In the genomic region with DNA sequence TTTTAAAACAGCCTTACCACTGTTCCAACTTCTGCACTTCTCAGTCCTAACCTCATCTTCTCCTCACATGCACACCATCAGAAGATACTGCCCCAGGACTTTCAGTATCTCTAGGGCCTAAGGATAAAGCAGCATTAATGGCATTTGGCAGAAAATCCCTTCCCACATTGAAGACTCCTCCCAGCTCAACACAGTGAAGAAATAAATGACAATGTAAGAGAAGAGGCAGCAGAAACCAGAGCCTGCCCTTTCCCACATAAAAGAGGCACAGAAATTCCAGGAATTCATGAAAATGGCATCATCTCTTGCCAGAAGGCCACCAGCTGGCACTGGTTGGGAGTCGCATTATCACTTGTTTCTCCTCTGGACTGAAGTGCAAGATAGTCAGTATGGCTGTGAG, we compare ENCODE assay signal across 29 cellular contexts. TPM values are rescaled to one million over a fixed set of nuclear protein-coding genes. Genes with fewer than 3 reads are reported as not detected.
A peak's percentile ranks its signal among the peaks of the same experiment; 100 is the strongest.
DNase-seq lines count a peak whose midpoint lies in the region; ATAC-seq and TF ChIP-seq lines count a peak whose summit lies in the region.
"Had no signal": no experiment of that assay in that cellular context is flagged by ENCODE, and none has a peak within 500 bp of the region (broad histone marks: within the 10 kb centered on the region; RNA-seq: fewer than 3 reads in every experiment).

No MANE protein-coding gene starts in this region.

- no peak for TF ChIP-seq EP300 in tibial nerve (IDR thresholded peaks at IDR 0.05)

- no peak for DNase-seq in CD4-positive, CD25-positive, alpha-beta regulatory T cell
- peak; percentile 34 for DNase-seq in GM04503 (ENCODE audit: low read depth)
- peak; percentile 25 for DNase-seq in cerebellar cortex (ENCODE audit: low spot score)
- no peak for DNase-seq in naive thymus-derived CD8-positive, alpha-beta T cell
- DNase-seq in tibial nerve (ENCODE audit: low spot score in 2 of 2) = no peak
- no peak for DNase-seq in breast epithelium (ENCODE audit: low spot score in 2 of 2)
- no peak for DNase-seq in BE2C
- DNase-seq: activated CD4-positive, alpha-beta T cell treated with anti-CD3 and anti-CD28 coated beads, Interleukin-2, amount 50 U/mL, for 1 hour; activated CD8-positive, alpha-beta memory T cell treated with anti-CD3 and anti-CD28 coated beads, Interleukin-2, amount 50 U/mL, for 4 hours; activated effector memory CD4-positive, alpha-beta T cell treated with Interleukin-2 at 50 U/mL for 16 hours; amniotic stem cell; HCEC 1CT; KG1; MV-4-11; NCI-H1694; NCI-H526 treated with DMSO at 0.1 percent for 48 hours; RPMI8226; small intestine; stimulated activated CD4-positive, alpha-beta T cell treated with anti-CD3 and anti-CD28 coated beads, Interleukin-2, amount 100 ng/mL, for 24 hours had no signal

- no peaks in the 10 kb centered on the region for H3K9me3 ChIP-seq in CD4-positive, CD25-positive, alpha-beta regulatory T cell (ENCODE audit: control insufficient read depth in 2 of 2, low read length in 2 of 2)
- H3K9me3 ChIP-seq in tibial nerve (no peaks in the 10 kb centered on the region), breast epithelium (no peaks in the 10 kb centered on the region), BE2C (no peaks in the 10 kb centered on the region)
- H3K9me3 ChIP-seq: gastrocnemius medialis, thoracic aorta had no signal

- H3K36me3 ChIP-seq in CD4-positive, CD25-positive, alpha-beta regulatory T cell (ENCODE audit: control insufficient read depth, insufficient read depth, low read length) = peaks cover 41% of the 10 kb centered on the region
- H3K36me3 ChIP-seq in tibial nerve (peaks cover 0 to 57% (median 8%) of the 10 kb centered on the region in 3 donors), breast epithelium (no peaks in the 10 kb centered on the region), BE2C (peaks cover 11% of the 10 kb centered on the region; the same call in 1 of the 2 replicates)

- peaks cover 22 to 73% (median 60%) of the 10 kb centered on the region in 4 donors for H3K4me1 Mint-ChIP-seq in CD4-positive, CD25-positive, alpha-beta regulatory T cell
- H3K4me1 Mint-ChIP-seq in naive thymus-derived CD8-positive, alpha-beta T cell = peaks cover 32 to 73% (median 68%) of the 10 kb centered on the region in 4 donors

- WGBS in tibial nerve, 2 donors = 83 to 100% methylated on average over 1 of the region's 1 CpG

- no peak for ATAC-seq in CD4-positive, CD25-positive, alpha-beta regulatory T cell (ENCODE audit: low read depth in 2 of 2)
- ATAC-seq in naive thymus-derived CD8-positive, alpha-beta T cell = no peak
- ATAC-seq in HG03521 (IDR thresholded peaks at IDR 0.05; ENCODE audit: unreplicated experiment) = no peak
- ATAC-seq: stimulated activated memory B cell treated with anti-CD40 and anti-IgM and Interleukin-4, amounts not matched to agents 10 μg/mL and 1 μg/mL and 100 μg/mL, for 72 hours had no signal

- H3K27ac Mint-ChIP-seq in CD4-positive, CD25-positive, alpha-beta regulatory T cell = no peak overlapping the region
- peak overlapping the region in 1 of 10 donors; percentile 63 for H3K27ac Mint-ChIP-seq in naive thymus-derived CD8-positive, alpha-beta T cell
- H3K27ac Mint-ChIP-seq: dendritic cell treated with granulocyte-macrophage colony-stimulating factor and Interleukin-4, amounts not matched to agents 40 ng/mL and 50 ng/mL, for 4 days; stimulated activated memory B cell treated with anti-CD40 and anti-IgM and Interleukin-4, amounts not matched to agents 10 μg/mL and 1 μg/mL and 100 μg/mL, for 72 hours had no signal

- peaks cover 49% of the 10 kb centered on the region for H3K36me3 Mint-ChIP-seq in CD4-positive, CD25-positive, alpha-beta regulatory T cell
- H3K36me3 Mint-ChIP-seq in naive thymus-derived CD8-positive, alpha-beta T cell = peaks cover 0 to 55% (median 36%) of the 10 kb centered on the region in 3 donors

- peak overlapping the region; percentile 4 to 63 (median 28) for H3K4me3 Mint-ChIP-seq in CD4-positive, CD25-positive, alpha-beta regulatory T cell
- H3K4me3 Mint-ChIP-seq in naive thymus-derived CD8-positive, alpha-beta T cell = peak overlapping the region in 6 of 10 donors; percentile 12 to 92 (median 37)
- H3K4me3 Mint-ChIP-seq: dendritic cell treated with granulocyte-macrophage colony-stimulating factor and Interleukin-4, amounts not matched to agents 40 ng/mL and 50 ng/mL, for 4 days; stimulated activated memory B cell treated with anti-CD40 and anti-IgM and Interleukin-4, amounts not matched to agents 10 μg/mL and 1 μg/mL and 100 μg/mL, for 72 hours had no signal

- H3K4me1 ChIP-seq in CD4-positive, CD25-positive, alpha-beta regulatory T cell (ENCODE audit: control insufficient read depth, insufficient read depth, low read length, poor library complexity, severe bottlenecking) = peaks cover 49% of the 10 kb centered on the region
- peaks cover 0 to 67% (median 25%) of the 10 kb centered on the region in 4 donors for H3K4me1 ChIP-seq in tibial nerve
- peaks cover 0 to 16% of the 10 kb centered on the region in 2 donors for H3K4me1 ChIP-seq in breast epithelium
- H3K4me1 ChIP-seq in BE2C = peaks cover 8% of the 10 kb centered on the region; the same call in 1 of the 2 replicates

- TF ChIP-seq CTCF in tibial nerve (IDR thresholded peaks at IDR 0.05) (no peak), breast epithelium (IDR thresholded peaks at IDR 0.05) (no peak), BE2C (IDR thresholded peaks at IDR 0.05; ENCODE audit: low read depth, low read length) (no peak)

- peaks cover under 1% of the 10 kb centered on the region for H3K27me3 Mint-ChIP-seq in CD4-positive, CD25-positive, alpha-beta regulatory T cell
- no peaks in the 10 kb centered on the region for H3K27me3 Mint-ChIP-seq in naive thymus-derived CD8-positive, alpha-beta T cell
- H3K27me3 Mint-ChIP-seq: dendritic cell treated with granulocyte-macrophage colony-stimulating factor and Interleukin-4, amounts not matched to agents 40 ng/mL and 50 ng/mL, for 4 days; stimulated activated memory B cell treated with anti-CD40 and anti-IgM and Interleukin-4, amounts not matched to agents 10 μg/mL and 1 μg/mL and 100 μg/mL, for 72 hours had no signal

- POLR2A ChIA-PET in naive thymus-derived CD8-positive, alpha-beta T cell (lab: Charles Lee) = no interaction called here

- TF ChIP-seq POLR2A in tibial nerve (IDR thresholded peaks at IDR 0.05) (no peak), breast epithelium (IDR thresholded peaks at IDR 0.05) (no peak)

- intact Hi-C loops in breast epithelium (cut with DNase I; ENCODE audit: low total_unique reads) = no loop called here

- no peaks in the 10 kb centered on the region for H3K9me3 Mint-ChIP-seq in CD4-positive, CD25-positive, alpha-beta regulatory T cell
- H3K9me3 Mint-ChIP-seq in naive thymus-derived CD8-positive, alpha-beta T cell = no peaks in the 10 kb centered on the region
- H3K9me3 Mint-ChIP-seq: dendritic cell treated with granulocyte-macrophage colony-stimulating factor and Interleukin-4, amounts not matched to agents 40 ng/mL and 50 ng/mL, for 4 days; stimulated activated memory B cell treated with anti-CD40 and anti-IgM and Interleukin-4, amounts not matched to agents 10 μg/mL and 1 μg/mL and 100 μg/mL, for 72 hours had no signal

- H3K27ac ChIP-seq in CD4-positive, CD25-positive, alpha-beta regulatory T cell (ENCODE audit: insufficient read depth, low read length, poor library complexity, severe bottlenecking) = no peak overlapping the region
- H3K27ac ChIP-seq in tibial nerve (no peak overlapping the region), breast epithelium (no peak overlapping the region)
- H3K27ac ChIP-seq: thoracic aorta had no signal

- peak overlapping the region; percentile 21 for H3K4me3 ChIP-seq in CD4-positive, CD25-positive, alpha-beta regulatory T cell (ENCODE audit: low read depth, low read length)
- no peak overlapping the region for H3K4me3 ChIP-seq in tibial nerve
- H3K4me3 ChIP-seq in breast epithelium = no peak overlapping the region
- H3K4me3 ChIP-seq in BE2C (ENCODE audit: low read depth, low read length) = no peak overlapping the region
- H3K4me3 ChIP-seq: gastrocnemius medialis, thoracic aorta had no signal

- no peaks in the 10 kb centered on the region for H3K27me3 ChIP-seq in CD4-positive, CD25-positive, alpha-beta regulatory T cell (ENCODE audit: control insufficient read depth, insufficient read depth, low read length)
- no peaks in the 10 kb centered on the region for H3K27me3 ChIP-seq in tibial nerve
- no peaks in the 10 kb centered on the region for H3K27me3 ChIP-seq in breast epithelium
- H3K27me3 ChIP-seq in BE2C = no peaks in the 10 kb centered on the region
- H3K27me3 ChIP-seq: gastrocnemius medialis had no signal

RNA-seq across cellular contexts. Expression of a gene that starts 3.7 kb away (rescaled TPM):
- 40.4 TPM for total RNA-seq in CD4-positive, CD25-positive, alpha-beta regulatory T cell
- 10 to 100 TPM; 11.4 to 16.4 (median 15.6) TPM for polyA plus RNA-seq in CD4-positive, CD25-positive, alpha-beta regulatory T cell
- total RNA-seq in naive thymus-derived CD8-positive, alpha-beta T cell = 10 to 100 TPM; 20.8 to 23.5 TPM
- 10 to 100 TPM in 1 of 3 donors, 1 to 10 TPM in 2; 7.9 to 14.5 (median 8.0) TPM for polyA plus RNA-seq in naive thymus-derived CD8-positive, alpha-beta T cell
- total RNA-seq in tibial nerve = 10 to 100 TPM; 16.0 to 18.3 (median 17.9) TPM
- 10 to 100 TPM; 17.8 to 23.6 (median 19.0) TPM for total RNA-seq in breast epithelium
- polyA plus RNA-seq in BE2C (2012; ENCODE audit: insufficient read depth, insufficient read length, low read depth) = 23.1 TPM

RNA-seq across cellular contexts. Expression of a gene that starts 6.5 kb away (rescaled TPM):
- 101 TPM for total RNA-seq in CD4-positive, CD25-positive, alpha-beta regulatory T cell
- polyA plus RNA-seq in CD4-positive, CD25-positive, alpha-beta regulatory T cell = 100 to 1,000 TPM; 187 to 223 (median 199) TPM
- total RNA-seq in naive thymus-derived CD8-positive, alpha-beta T cell = 10 to 100 TPM; 77.0 to 79.3 TPM
- polyA plus RNA-seq in naive thymus-derived CD8-positive, alpha-beta T cell = 100 to 1,000 TPM; 146 to 156 (median 152) TPM
- 100 to 1,000 TPM; 130 to 142 (median 136) TPM for total RNA-seq in tibial nerve
- 100 to 1,000 TPM; 134 to 154 (median 149) TPM for total RNA-seq in breast epithelium
- 258 TPM for polyA plus RNA-seq in BE2C (2012; ENCODE audit: insufficient read depth, insufficient read length, low read depth)

RNA-seq across cellular contexts. Expression of a gene that starts 11.8 kb away (rescaled TPM):
- 2.7 TPM for total RNA-seq in CD4-positive, CD25-positive, alpha-beta regulatory T cell
- polyA plus RNA-seq in CD4-positive, CD25-positive, alpha-beta regulatory T cell = 1 to 10 TPM in 1 of 4 donors, under 1 TPM in 3; 0.63 to 1.3 (median 0.79) TPM
- total RNA-seq in naive thymus-derived CD8-positive, alpha-beta T cell = 1 to 10 TPM; 4.6 to 7.4 TPM
- under 1 TPM; 0.29 to 0.57 (median 0.48) TPM for polyA plus RNA-seq in naive thymus-derived CD8-positive, alpha-beta T cell
- 1 to 10 TPM in 3 of 4 donors, under 1 TPM in 1; 0.63 to 2.7 (median 1.6) TPM for total RNA-seq in tibial nerve
- total RNA-seq in breast epithelium = 1 to 10 TPM in 1 of 3 donors, under 1 TPM in 1, not detected in 1; 0.64 to 1.8 TPM
- 0.76 TPM for polyA plus RNA-seq in BE2C (2012; ENCODE audit: insufficient read depth, insufficient read length, low read depth)
- total RNA-seq: mucosa of gallbladder had no signal

RNA-seq across cellular contexts. Expression of a gene that starts 36.2 kb away (rescaled TPM):
- total RNA-seq in CD4-positive, CD25-positive, alpha-beta regulatory T cell = not detected
- polyA plus RNA-seq in CD4-positive, CD25-positive, alpha-beta regulatory T cell = not detected
- total RNA-seq in naive thymus-derived CD8-positive, alpha-beta T cell = not detected
- not detected for polyA plus RNA-seq in naive thymus-derived CD8-positive, alpha-beta T cell
- total RNA-seq in tibial nerve = not detected
- total RNA-seq in breast epithelium = not detected
- polyA plus RNA-seq in BE2C (2012; ENCODE audit: insufficient read depth, insufficient read length, low read depth) = not detected
- total RNA-seq: cardiac septum, endothelial cell of umbilical vein, gastrocnemius medialis, lower leg skin, mucosa of gallbladder, pulmonary artery endothelial cell, thoracic aorta had no signal
- polyA plus RNA-seq: endothelial cell of umbilical vein had no signal

Comparison
In these comparisons a context has a peak if more than half of its experiments do, and no peak if none do; other contexts are left out.
1. DNase-seq: peak in GM04503 (single experiment) and cerebellar cortex (single experiment); none in CD4-positive, CD25-positive, alpha-beta regulatory T cell (0 of 3), naive thymus-derived CD8-positive, alpha-beta T cell (0 of 10), tibial nerve (0 of 2), breast epithelium (0 of 2) and BE2C (single experiment).